Comparison of ENCODE assay signal across 19 cellular contexts in the genomic region with DNA sequence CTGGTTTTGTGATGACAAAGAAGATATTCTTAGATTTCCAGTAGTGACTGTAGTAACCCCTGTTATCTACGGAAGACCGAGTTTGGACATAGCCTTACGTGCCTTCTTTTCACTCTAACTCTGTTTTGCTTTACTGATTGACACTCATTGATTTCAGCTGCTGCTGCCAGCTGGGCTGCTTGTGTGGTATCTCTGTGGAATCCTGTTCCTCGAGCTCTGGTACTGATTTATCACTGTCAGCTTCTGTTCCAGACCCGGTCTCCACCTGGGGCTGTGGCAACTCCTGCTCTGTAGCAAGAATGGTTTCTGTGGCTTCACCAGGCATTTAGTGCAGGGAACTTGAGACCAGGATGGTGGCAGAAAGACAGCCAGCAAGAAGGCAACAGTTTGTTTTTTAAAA. TPM values are rescaled to one million over a fixed set of nuclear protein-coding genes. Genes with fewer than 3 reads are reported as not detected.
DNase-seq lines count a peak whose midpoint lies in the region; ATAC-seq, FAIRE-seq and TF ChIP-seq lines count a peak whose summit lies in the region.
"Had no signal": no experiment of that assay in that cellular context is flagged by ENCODE, and none has a peak within 500 bp of the region (broad histone marks: within the 10 kb centered on the region; RNA-seq: fewer than 3 reads in every experiment).

No MANE protein-coding gene starts in this region.

- TF ChIP-seq RAD21 in GM12878 (IDR thresholded peaks at IDR 0.05; ENCODE audit: insufficient read depth, low read depth, low read length) = no peak

- no peak for TF ChIP-seq POLR2A in GM12878 (IDR thresholded peaks at IDR 0.05; ENCODE audit: low read depth, low read length)

- H3K79me2 ChIP-seq in GM12878 (ENCODE audit: control insufficient read depth, insufficient read depth, low read length) = no peaks in the 10 kb centered on the region
- no peaks in the 10 kb centered on the region for H3K79me2 ChIP-seq in neural progenitor cell (ENCODE audit: low read depth)

- H3K4me2 ChIP-seq in GM12878 (ENCODE audit: control insufficient read depth, insufficient read depth) (no peak overlapping the region), neural progenitor cell (no peak overlapping the region)
- H3K4me2 ChIP-seq: BLaER1 had no signal

- H3K9me3 Mint-ChIP-seq in neural progenitor cell = no peaks in the 10 kb centered on the region

- ATAC-seq in GM12878 = no peak
- no peak for ATAC-seq in GM18511 (IDR thresholded peaks at IDR 0.05; ENCODE audit: unreplicated experiment)
- ATAC-seq: HCT116, Panc1 had no signal

- no peak overlapping the region for H3K4me3 ChIP-seq in Jurkat, Clone E6-1 (ENCODE audit: low read length)
- H3K4me3 ChIP-seq in GM12878 = no peak overlapping the region
- no peak overlapping the region for H3K4me3 ChIP-seq in neural progenitor cell
- H3K4me3 ChIP-seq: BLaER1, MG63 had no signal

- FAIRE-seq in GM12878 (lab: Jason Lieb, UNC) = no peak
- FAIRE-seq: GM19239 had no signal

- DNase-seq in Jurkat, Clone E6-1 (ENCODE audit: low read depth, low spot score) = peak; percentile 17
- no peak for DNase-seq in GM12878 (ENCODE audit: low read depth, low spot score)
- DNase-seq in neural progenitor cell (ENCODE audit: low spot score) = peak; percentile 21
- no peak for DNase-seq in HEK293T (ENCODE audit: extremely low spot score)
- DNase-seq in COLO829 (ENCODE audit: low spot score) = no peak
- no peak for DNase-seq in anterior cingulate cortex (lab: John Stamatoyannopoulos, UW)
- DNase-seq: DMS 273 treated with DMSO at 0.1 percent for 48 hours, KBM-7, MG63, NCI-H1105, NCI-H187, Right ventricle myocardium superior had no signal

- intact Hi-C loops in GM12878 (cut with micrococcal nuclease; ENCODE audit: unreplicated experiment) = no loop called here

- no TSS peak for BruUV-seq in GM12878 (replicated peaks; lab: Mats Ljungman, UMichigan)

- no peak overlapping the region for H3K4me3 Mint-ChIP-seq in neural progenitor cell

- H2AFZ ChIP-seq in GM12878 (ENCODE audit: control insufficient read depth, low read depth, low read length) (no peak overlapping the region; the same call in 1 of the 2 replicates), neural progenitor cell (replicated peaks) (no peak overlapping the region)

- H3F3A ChIP-seq in neural progenitor cell (ENCODE audit: low read depth) = no peaks in the 10 kb centered on the region

- H3K36me3 ChIP-seq in GM12878 (ENCODE audit: control insufficient read depth in 2 of 2, insufficient read depth in 2 of 2, low read length in 1 of 2) (no peaks in the 10 kb centered on the region), neural progenitor cell (no peaks in the 10 kb centered on the region)
- H3K36me3 ChIP-seq: BLaER1, MG63 had no signal

- in situ Hi-C loops in GM12878 (cut with MboI) = loop anchor here (10.0 kb wide), 1 partner anchor 812 kb away; no protein-coding TSS in a partner anchor

- CTCF ChIA-PET in GM12878 (lab: Yijun Ruan, JAX) = interaction anchor here (0.9 to 1.4 kb wide), 4 partner anchors 80 to 265 kb away, joined by 3 to 5 read pairs (median 4); no protein-coding TSS in a partner anchor
- CTCF ChIA-PET in HEK293T (lab: Yijun Ruan, JAX) = no interaction called here

- no peak overlapping the region for H3K9ac ChIP-seq in GM12878 (ENCODE audit: control insufficient read depth, insufficient read depth, low read length)
- no peak overlapping the region for H3K9ac ChIP-seq in neural progenitor cell
- H3K9ac ChIP-seq: BLaER1 had no signal

- SMC1A ChIA-PET in GM12878 (lab: Charles Lee; ENCODE audit: uncharacterized antibody, unreplicated experiment) = interaction anchor here (1.0 to 2.6 kb wide), 3 partner anchors 10 to 143 kb away, joined by 3 to 10 read pairs (median 3); no protein-coding TSS in a partner anchor

- RAD21 ChIA-PET in GM12878 (lab: Charles Lee; ENCODE audit: unreplicated experiment) = no interaction called here

- H3K36me3 Mint-ChIP-seq in neural progenitor cell = no peaks in the 10 kb centered on the region

- H3K9me3 ChIP-seq in GM12878 (replicated peaks; ENCODE audit: control insufficient read depth, insufficient read depth, low read length) = no peaks in the 10 kb centered on the region
- no peaks in the 10 kb centered on the region for H3K9me3 ChIP-seq in neural progenitor cell (ENCODE audit: low read depth)
- H3K9me3 ChIP-seq: BLaER1, MG63 had no signal

- 0% methylated on average over 5 of the region's 5 CpGs for WGBS in GM12878 (ENCODE audit: insufficient coverage, insufficient replicate concordance, low lambda C conversion rate, missing lambda C conversion rate)

- TF ChIP-seq CTCF in GM12878 (IDR thresholded peaks at IDR 0.05 in 2 of 3, conservative IDR thresholded peaks at IDR 0.05 in 1 of 3; ENCODE audit: control insufficient read depth in 2 of 3, extremely low read depth in 1 of 3, insufficient read depth in 1 of 3, low read depth in 3 of 3, low read length in 3 of 3) = no peak
- no peak for TF ChIP-seq CTCF in neural progenitor cell (IDR thresholded peaks at IDR 0.05)

- H3K4me1 ChIP-seq in GM12878 (ENCODE audit: control insufficient read depth, insufficient read depth, low read length) = no peaks in the 10 kb centered on the region
- H3K4me1 ChIP-seq in neural progenitor cell = no peaks in the 10 kb centered on the region
- H3K4me1 ChIP-seq: BLaER1 had no signal

- H4K20me1 ChIP-seq in GM12878 (ENCODE audit: control insufficient read depth, insufficient read depth) (no peaks in the 10 kb centered on the region), neural progenitor cell (ENCODE audit: low read depth) (no peaks in the 10 kb centered on the region)
- H4K20me1 ChIP-seq: BLaER1 had no signal

- H3K4me1 Mint-ChIP-seq in neural progenitor cell = peaks cover 6% of the 10 kb centered on the region

- H3K27me3 ChIP-seq in GM12878 (replicated peaks in 1 of 2; ENCODE audit: control insufficient read depth in 2 of 2, insufficient read depth in 2 of 2, low read length in 1 of 2) = no peaks in the 10 kb centered on the region
- H3K27me3 ChIP-seq in neural progenitor cell = no peaks in the 10 kb centered on the region
- H3K27me3 ChIP-seq: BLaER1, MG63 had no signal

- POLR2A ChIA-PET in GM12878 (lab: Charles Lee) = no interaction called here
- POLR2A ChIA-PET in HEK293T (lab: Yijun Ruan, JAX) = no interaction called here

- no peak for TF ChIP-seq EP300 in GM12878 (IDR thresholded peaks at IDR 0.05; ENCODE audit: borderline replicate concordance in 1 of 2, control insufficient read depth in 1 of 2, low read depth in 2 of 2, low read length in 2 of 2)

- H3K27me3 Mint-ChIP-seq in neural progenitor cell (ENCODE audit: insufficient read depth, low read depth) = peaks cover 8% of the 10 kb centered on the region

- no peak overlapping the region for H3K27ac ChIP-seq in GM12878 (ENCODE audit: control insufficient read depth, insufficient read depth)
- H3K27ac ChIP-seq in neural progenitor cell = no peak overlapping the region
- H3K27ac ChIP-seq: BLaER1 had no signal

- H3K27ac Mint-ChIP-seq in neural progenitor cell = no peak overlapping the region

RNA-seq across cellular contexts. Expression of a gene that starts 24.6 kb away (rescaled TPM):
- polyA plus RNA-seq in Jurkat, Clone E6-1 (2012; ENCODE audit: insufficient read depth, insufficient read length) = 99.6 TPM
- total RNA-seq in GM12878 (2013; cell fraction: nucleolus; rRNA removed) = 88.9 and 91.1 TPM in 2 replicates
- 168 and 206 TPM in 2 replicates for total RNA-seq in GM12878 (2014; rRNA removed)
- 217 and 228 TPM in 2 replicates for total RNA-seq in GM12878 (2014; rRNA removed; fragmentation: Illumina TruSeq; extraction: Trizol)
- total RNA-seq in GM12878 (2021) = 134 and 135 TPM in 2 replicates
- polyA plus RNA-seq in GM12878 (2011; ENCODE audit: low read depth) = 145 TPM
- 202 and 218 TPM in 2 replicates for polyA plus RNA-seq in GM12878 (2011; rRNA removed)
- 140 and 153 TPM in 2 replicates for polyA plus RNA-seq in GM12878 (2011; cell fraction: cytosol; rRNA removed)
- 109 and 118 TPM in 2 replicates for polyA plus RNA-seq in GM12878 (2011; cell fraction: nucleus; rRNA removed)
- 148 and 170 TPM in 2 replicates for polyA plus RNA-seq in GM12878 (2012)
- polyA plus RNA-seq in GM12878 (2014; fragmentation: Illumina TruSeq; extraction: Trizol) = 210 and 227 TPM in 2 replicates
- polyA plus RNA-seq in GM12878 (2014; fragmentation: Nextera tagmentation; extraction: Ambion mirVana) = 100 to 1,000 TPM; 153 to 206 TPM
- 131 and 154 TPM in 2 replicates for polyA plus RNA-seq in GM12878 (2014; rRNA removed)
- 100 to 1,000 TPM; 245 to 249 TPM for polyA plus RNA-seq in GM12878 (2016; fragmentation: Nextera tagmentation; extraction: Ambion mirVana)
- 141 and 160 TPM in 2 replicates for polyA minus RNA-seq in GM12878 (2011; rRNA and poly(A)+ RNA removed)
- polyA minus RNA-seq in GM12878 (2011; cell fraction: cytosol; rRNA and poly(A)+ RNA removed) = 60.9 and 81.1 TPM in 2 replicates
- 52.6 and 83.4 TPM in 2 replicates for polyA minus RNA-seq in GM12878 (2011; cell fraction: nucleus; rRNA and poly(A)+ RNA removed)
- 48.3 and 58.3 TPM in 2 replicates for total RNA-seq in neural progenitor cell (ENCODE audit: low replicate concordance)

RNA-seq across cellular contexts. Expression of a gene that starts 37.5 kb away (rescaled TPM):
- polyA plus RNA-seq in Jurkat, Clone E6-1 (2012; ENCODE audit: insufficient read depth, insufficient read length) = not detected
- not detected in 2 replicates for total RNA-seq in GM12878 (2013; cell fraction: nucleolus; rRNA removed)
- total RNA-seq in GM12878 (2014; rRNA removed) (not detected in 2 replicates), GM12878 (2014; rRNA removed; fragmentation: Illumina TruSeq; extraction: Trizol) (not detected in 2 replicates), GM12878 (2021) (not detected in 2 replicates), neural progenitor cell (ENCODE audit: low replicate concordance) (not detected in 2 replicates)
- polyA plus RNA-seq in GM12878 (2011; ENCODE audit: low read depth) = not detected
- polyA plus RNA-seq in GM12878 (2011; rRNA removed) (not detected in 2 replicates), GM12878 (2014; fragmentation: Illumina TruSeq; extraction: Trizol) (not detected in 2 replicates), GM12878 (2014; fragmentation: Nextera tagmentation; extraction: Ambion mirVana) (not detected), GM12878 (2014; rRNA removed) (not detected in 2 replicates), GM12878 (2016; fragmentation: Nextera tagmentation; extraction: Ambion mirVana) (not detected)
- not detected in 2 replicates for polyA plus RNA-seq in GM12878 (2011; cell fraction: cytosol; rRNA removed)
- not detected in 2 replicates for polyA plus RNA-seq in GM12878 (2011; cell fraction: nucleus; rRNA removed)
- polyA plus RNA-seq in GM12878 (2012) = not detected in 2 replicates
- not detected in 2 replicates for polyA minus RNA-seq in GM12878 (2011; rRNA and poly(A)+ RNA removed)
- not detected in 2 replicates for polyA minus RNA-seq in GM12878 (2011; cell fraction: cytosol; rRNA and poly(A)+ RNA removed)
- not detected in 2 replicates for polyA minus RNA-seq in GM12878 (2011; cell fraction: nucleus; rRNA and poly(A)+ RNA removed)
- total RNA-seq: HT1080, Right ventricle myocardium superior had no signal
- polyA plus RNA-seq: AG04450 had no signal

RNA-seq across cellular contexts. Expression of a gene that starts 40.5 kb away (rescaled TPM):
- 60.7 TPM for polyA plus RNA-seq in Jurkat, Clone E6-1 (2012; ENCODE audit: insufficient read depth, insufficient read length)
- total RNA-seq in GM12878 (2013; cell fraction: nucleolus; rRNA removed) = 4.9 and 6.3 TPM in 2 replicates
- total RNA-seq in GM12878 (2014; rRNA removed) (3.1 and 6.2 TPM in 2 replicates), GM12878 (2014; rRNA removed; fragmentation: Illumina TruSeq; extraction: Trizol) (8.0 and 10.0 TPM in 2 replicates), GM12878 (2021) (17.5 and 17.6 TPM in 2 replicates), neural progenitor cell (ENCODE audit: low replicate concordance) (22.4 and 44.1 TPM in 2 replicates)
- polyA plus RNA-seq in GM12878 (2011; ENCODE audit: low read depth) = 6.1 TPM
- polyA plus RNA-seq in GM12878 (2011; rRNA removed) (8.6 and 8.7 TPM in 2 replicates), GM12878 (2014; fragmentation: Illumina TruSeq; extraction: Trizol) (9.1 and 13.6 TPM in 2 replicates), GM12878 (2014; fragmentation: Nextera tagmentation; extraction: Ambion mirVana) (1 to 10 TPM; 3.0 to 8.2 TPM), GM12878 (2014; rRNA removed) (18.0 and 25.9 TPM in 2 replicates), GM12878 (2016; fragmentation: Nextera tagmentation; extraction: Ambion mirVana) (10 to 100 TPM; 26.7 to 27.7 TPM)
- polyA plus RNA-seq in GM12878 (2011; cell fraction: cytosol; rRNA removed) = 8.6 and 10.1 TPM in 2 replicates
- polyA plus RNA-seq in GM12878 (2011; cell fraction: nucleus; rRNA removed) = 4.9 and 5.3 TPM in 2 replicates
- 9.6 and 10.1 TPM in 2 replicates for polyA plus RNA-seq in GM12878 (2012)
- polyA minus RNA-seq in GM12878 (2011; rRNA and poly(A)+ RNA removed) = 9.6 and 9.8 TPM in 2 replicates
- polyA minus RNA-seq in GM12878 (2011; cell fraction: cytosol; rRNA and poly(A)+ RNA removed) = 2.7 and 4.3 TPM in 2 replicates
- polyA minus RNA-seq in GM12878 (2011; cell fraction: nucleus; rRNA and poly(A)+ RNA removed) = 2.3 and 3.0 TPM in 2 replicates

Comparison
In these comparisons a context has a peak if more than half of its experiments do, and no peak if none do; other contexts are left out.
1. DNase-seq: peak in Jurkat, Clone E6-1 (single experiment) and neural progenitor cell (single experiment); none in GM12878 (single experiment), HEK293T (single experiment), COLO829 (single experiment) and anterior cingulate cortex (0 of 58).